In genomic region chr1:244822878-244823277, GRCh38 we compare ENCODE assay signal across 1 cellular context.
TF ChIP-seq lines count a peak whose summit lies in the region.

No MANE protein-coding gene starts in this region.

TF ChIP-seq in WTC11, 78 proteins besides CTCF, POLR2A, EP300 and RAD21 (continued from another document):
- TF ChIP-seq, protein P1, sequence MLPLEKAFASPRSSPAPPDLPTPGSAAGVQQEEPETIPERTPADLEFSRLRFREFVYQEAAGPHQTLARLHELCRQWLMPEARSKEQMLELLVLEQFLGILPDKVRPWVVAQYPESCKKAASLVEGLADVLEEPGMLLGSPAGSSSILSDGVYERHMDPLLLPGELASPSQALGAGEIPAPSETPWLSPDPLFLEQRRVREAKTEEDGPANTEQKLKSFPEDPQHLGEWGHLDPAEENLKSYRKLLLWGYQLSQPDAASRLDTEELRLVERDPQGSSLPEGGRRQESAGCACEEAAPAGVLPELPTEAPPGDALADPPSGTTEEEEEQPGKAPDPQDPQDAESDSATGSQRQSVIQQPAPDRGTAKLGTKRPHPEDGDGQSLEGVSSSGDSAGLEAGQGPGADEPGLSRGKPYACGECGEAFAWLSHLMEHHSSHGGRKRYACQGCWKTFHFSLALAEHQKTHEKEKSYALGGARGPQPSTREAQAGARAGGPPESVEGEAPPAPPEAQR (CRISPR knock-in tag; IDR thresholded peaks at IDR 0.05), result no peak
- TF ChIP-seq, protein P2, sequence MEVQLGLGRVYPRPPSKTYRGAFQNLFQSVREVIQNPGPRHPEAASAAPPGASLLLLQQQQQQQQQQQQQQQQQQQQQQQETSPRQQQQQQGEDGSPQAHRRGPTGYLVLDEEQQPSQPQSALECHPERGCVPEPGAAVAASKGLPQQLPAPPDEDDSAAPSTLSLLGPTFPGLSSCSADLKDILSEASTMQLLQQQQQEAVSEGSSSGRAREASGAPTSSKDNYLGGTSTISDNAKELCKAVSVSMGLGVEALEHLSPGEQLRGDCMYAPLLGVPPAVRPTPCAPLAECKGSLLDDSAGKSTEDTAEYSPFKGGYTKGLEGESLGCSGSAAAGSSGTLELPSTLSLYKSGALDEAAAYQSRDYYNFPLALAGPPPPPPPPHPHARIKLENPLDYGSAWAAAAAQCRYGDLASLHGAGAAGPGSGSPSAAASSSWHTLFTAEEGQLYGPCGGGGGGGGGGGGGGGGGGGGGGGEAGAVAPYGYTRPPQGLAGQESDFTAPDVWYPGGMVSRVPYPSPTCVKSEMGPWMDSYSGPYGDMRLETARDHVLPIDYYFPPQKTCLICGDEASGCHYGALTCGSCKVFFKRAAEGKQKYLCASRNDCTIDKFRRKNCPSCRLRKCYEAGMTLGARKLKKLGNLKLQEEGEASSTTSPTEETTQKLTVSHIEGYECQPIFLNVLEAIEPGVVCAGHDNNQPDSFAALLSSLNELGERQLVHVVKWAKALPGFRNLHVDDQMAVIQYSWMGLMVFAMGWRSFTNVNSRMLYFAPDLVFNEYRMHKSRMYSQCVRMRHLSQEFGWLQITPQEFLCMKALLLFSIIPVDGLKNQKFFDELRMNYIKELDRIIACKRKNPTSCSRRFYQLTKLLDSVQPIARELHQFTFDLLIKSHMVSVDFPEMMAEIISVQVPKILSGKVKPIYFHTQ (CRISPR knock-in tag; IDR thresholded peaks at IDR 0.05), result no peak
- TF ChIP-seq FOXP4 (CRISPR knock-in tag; IDR thresholded peaks at IDR 0.05), result no peak
